ENCODE assay signal across 1 cellular context in the genomic region with DNA sequence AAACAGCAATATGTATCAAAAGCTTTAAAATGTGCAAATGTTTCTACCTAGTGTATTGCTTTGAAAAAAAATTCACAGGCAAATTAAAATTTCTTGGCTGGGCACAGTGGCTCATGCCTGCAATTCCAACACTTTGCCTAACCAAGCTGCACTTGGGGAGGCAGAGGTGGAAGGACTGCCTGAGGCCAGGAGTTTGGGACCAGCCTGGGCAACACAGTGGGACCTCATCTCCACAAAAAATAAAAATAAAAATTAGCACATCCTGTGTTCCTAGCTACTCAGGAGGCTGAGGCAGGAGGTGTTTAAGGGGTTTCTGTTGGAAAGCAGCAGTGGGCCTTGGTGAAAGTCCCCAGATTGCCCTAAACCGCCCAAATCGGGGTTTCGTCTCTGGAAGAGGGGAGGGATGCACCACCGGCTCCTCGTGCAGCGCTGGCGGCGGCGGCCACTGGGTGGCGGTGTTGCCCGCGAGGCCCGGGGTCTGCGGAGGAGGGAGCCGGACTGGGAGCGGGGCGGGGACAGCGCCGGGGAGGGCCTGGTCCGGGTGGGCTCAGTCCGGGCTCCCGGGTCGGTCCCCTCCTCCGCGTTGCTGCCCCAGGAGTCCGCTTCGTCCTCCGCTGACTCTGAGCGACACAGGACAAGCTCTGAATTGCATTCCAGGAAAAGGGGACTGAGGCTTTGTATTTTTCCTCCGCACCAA.
TF ChIP-seq lines count a peak whose summit lies in the region.

No MANE protein-coding gene starts in this region.

TF ChIP-seq in K562, 482 proteins besides CTCF, POLR2A, EP300 and RAD21 (continued from another document):
- TF ChIP-seq, protein P1, sequence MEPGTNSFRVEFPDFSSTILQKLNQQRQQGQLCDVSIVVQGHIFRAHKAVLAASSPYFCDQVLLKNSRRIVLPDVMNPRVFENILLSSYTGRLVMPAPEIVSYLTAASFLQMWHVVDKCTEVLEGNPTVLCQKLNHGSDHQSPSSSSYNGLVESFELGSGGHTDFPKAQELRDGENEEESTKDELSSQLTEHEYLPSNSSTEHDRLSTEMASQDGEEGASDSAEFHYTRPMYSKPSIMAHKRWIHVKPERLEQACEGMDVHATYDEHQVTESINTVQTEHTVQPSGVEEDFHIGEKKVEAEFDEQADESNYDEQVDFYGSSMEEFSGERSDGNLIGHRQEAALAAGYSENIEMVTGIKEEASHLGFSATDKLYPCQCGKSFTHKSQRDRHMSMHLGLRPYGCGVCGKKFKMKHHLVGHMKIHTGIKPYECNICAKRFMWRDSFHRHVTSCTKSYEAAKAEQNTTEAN (CRISPR knock-in tag; IDR thresholded peaks at IDR 0.05), result no peak
- peak; percentile 84; the same call in 1 of the 2 replicates for TF ChIP-seq STAG1 (CRISPR knock-in tag; IDR thresholded peaks at IDR 0.05; ENCODE audit: borderline replicate concordance)
- no peak for TF ChIP-seq HNRNPH1 (optimal IDR thresholded peaks at IDR 0.05; ENCODE audit: low read depth, low read length)
- TF ChIP-seq NR2C2 (CRISPR knock-in tag; IDR thresholded peaks at IDR 0.05), result no peak
- TF ChIP-seq NR2C2 (tag; IDR thresholded peaks at IDR 0.05), result no peak
- no peak for TF ChIP-seq ETS2 (tag; IDR thresholded peaks at IDR 0.05; ENCODE audit: borderline replicate concordance, poor library complexity, severe bottlenecking)
- TF ChIP-seq ETV5 (CRISPR knock-in tag; IDR thresholded peaks at IDR 0.05; ENCODE audit: low read depth), result 0 out of 2 replicates have a peak, but pooled peaks have one; percentile 41
- TF ChIP-seq MAFG (tag; conservative IDR thresholded peaks at IDR 0.05), result no peak
- no peak for TF ChIP-seq NR3C1 (CRISPR knock-in tag; IDR thresholded peaks at IDR 0.05)
- TF ChIP-seq, protein P2, sequence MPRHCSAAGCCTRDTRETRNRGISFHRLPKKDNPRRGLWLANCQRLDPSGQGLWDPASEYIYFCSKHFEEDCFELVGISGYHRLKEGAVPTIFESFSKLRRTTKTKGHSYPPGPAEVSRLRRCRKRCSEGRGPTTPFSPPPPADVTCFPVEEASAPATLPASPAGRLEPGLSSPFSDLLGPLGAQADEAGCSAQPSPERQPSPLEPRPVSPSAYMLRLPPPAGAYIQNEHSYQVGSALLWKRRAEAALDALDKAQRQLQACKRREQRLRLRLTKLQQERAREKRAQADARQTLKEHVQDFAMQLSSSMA (CRISPR knock-in tag; IDR thresholded peaks at IDR 0.05), result no peak
- TF ChIP-seq ZNF699 (CRISPR knock-in tag; IDR thresholded peaks at IDR 0.05; ENCODE audit: insufficient replicate concordance), result no peak
- TF ChIP-seq, protein P3, sequence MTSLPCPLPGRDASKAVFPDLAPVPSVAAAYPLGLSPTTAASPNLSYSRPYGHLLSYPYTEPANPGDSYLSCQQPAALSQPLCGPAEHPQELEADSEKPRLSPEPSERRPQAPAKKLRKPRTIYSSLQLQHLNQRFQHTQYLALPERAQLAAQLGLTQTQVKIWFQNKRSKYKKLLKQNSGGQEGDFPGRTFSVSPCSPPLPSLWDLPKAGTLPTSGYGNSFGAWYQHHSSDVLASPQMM (CRISPR knock-in tag; IDR thresholded peaks at IDR 0.05), result no peak
- no peak for TF ChIP-seq RBM15 (IDR thresholded peaks at IDR 0.05; ENCODE audit: insufficient read depth, low read length)
